ENCODE assay signal across 14 cellular contexts in genomic region chr17:17768415-17769088, GRCh38.
DNase-seq lines count a peak whose midpoint lies in the region; ATAC-seq, FAIRE-seq and TF ChIP-seq lines count a peak whose summit lies in the region.
"Had no signal": no experiment of that assay in that cellular context is flagged by ENCODE, and none has a peak within 500 bp of the region (broad histone marks: within the 10 kb centered on the region; RNA-seq: fewer than 3 reads in every experiment).

No MANE protein-coding gene starts in this region.

- no peak overlapping the region for H3K4me2 ChIP-seq in HepG2 (ENCODE audit: low read depth, low read length)

- intact Hi-C loops in HepG2 (cut with micrococcal nuclease; ENCODE audit: unreplicated experiment), result no loop called here
- intact Hi-C loops in right lobe of liver (cut with DNase I), result no loop called here
- intact Hi-C loops in uterus (cut with DNase I; ENCODE audit: low total_unique reads), result no loop called here

- in situ Hi-C loops in HepG2 (cut with HindIII; ENCODE audit: extremely low pct_ligation_motif_present, low pct_unique_long_range_greater_than_20kb), result no loop called here

- H3K27ac Mint-ChIP-seq in mesothelial cell of epicardium, result peak overlapping the region; percentile 94

- H3K4me1 ChIP-seq in HepG2 (ENCODE audit: insufficient read depth, low read length) (peaks cover 13% of the 10 kb centered on the region; the same call in 1 of the 2 replicates), right lobe of liver (no peaks in the 10 kb centered on the region), uterus (peaks cover 5 to 19% of the 10 kb centered on the region in 2 donors)

- DNase-seq in HepG2 (ENCODE audit: low spot score) (no peak), right lobe of liver (no peak), mesothelial cell of epicardium (ENCODE audit: low spot score in 2 of 2, unreplicated experiment in 2 of 2) (no peak), uterus (no peak), NCI-H345 treated with DMSO at 0.1 percent for 48 hours (lab: John Stamatoyannopoulos, UW; ENCODE audit: unreplicated experiment) (no peak), superior temporal gyrus (ENCODE audit: extremely low spot score) (no peak), HEK293T (ENCODE audit: extremely low spot score) (no peak)
- DNase-seq: body of pancreas, NCI-H2171 treated with DMSO at 0.1 percent for 48 hours, RPMI8226 had no signal

- CTCF ChIA-PET in HepG2 (lab: Yijun Ruan, JAX; ENCODE audit: low intra/inter-chr PET ratio, low total read pairs) (no interaction called here), HEK293T (lab: Yijun Ruan, JAX) (interaction anchor here (0.7 kb wide), 1 partner anchor 49 kb away, joined by 3 read pairs; no protein-coding TSS in a partner anchor)

- H3K9me3 ChIP-seq in HepG2 (ENCODE audit: low read length), result no peaks in the 10 kb centered on the region
- no peaks in the 10 kb centered on the region for H3K9me3 ChIP-seq in right lobe of liver
- no peaks in the 10 kb centered on the region for H3K9me3 ChIP-seq in uterus
- H3K9me3 ChIP-seq: body of pancreas had no signal

- no peak for TF ChIP-seq RAD21 in HepG2 (CRISPR knock-in tag; IDR thresholded peaks at IDR 0.05)

- H3K27me3 Mint-ChIP-seq in mesothelial cell of epicardium (ENCODE audit: low read depth), result no peaks in the 10 kb centered on the region

- POLR2A ChIA-PET in HepG2 (lab: Yijun Ruan, JAX) (no interaction called here), HEK293T (lab: Yijun Ruan, JAX) (no interaction called here)

- no peak for FAIRE-seq in HepG2 (lab: Jason Lieb, UNC)
- FAIRE-seq: K562 had no signal

- no peaks in the 10 kb centered on the region for H3K9me3 Mint-ChIP-seq in mesothelial cell of epicardium

- H3K4me3 ChIP-seq in HepG2 (replicated peaks in 1 of 3; ENCODE audit: insufficient read depth in 1 of 3, low read depth in 2 of 3, low read length in 3 of 3) (no peak overlapping the region), right lobe of liver (no peak overlapping the region), uterus (no peak overlapping the region)
- H3K4me3 ChIP-seq: body of pancreas, K562 had no signal

- WGBS in HepG2 (ENCODE audit: low lambda C conversion rate), result 88% methylated on average over 6 of the region's 14 CpGs
- WGBS in right lobe of liver (ENCODE audit: insufficient coverage, low coverage, low lambda C conversion rate, missing lambda C conversion rate), result 96% methylated on average over 5 of the region's 14 CpGs

- ATAC-seq in HepG2, result no peak
- no peak for ATAC-seq in right lobe of liver
- ATAC-seq: body of pancreas, HCT116, K562 had no signal

- peaks cover 0 to 11% of the 10 kb centered on the region in 2 experiments; a peak in 2 of 5 replicates for H3K36me3 ChIP-seq in HepG2 (replicated peaks in 1 of 2; ENCODE audit: control insufficient read depth in 1 of 2, insufficient read depth in 2 of 2, low read length in 2 of 2)
- H3K36me3 ChIP-seq in right lobe of liver, result no peaks in the 10 kb centered on the region
- no peaks in the 10 kb centered on the region for H3K36me3 ChIP-seq in uterus

- H3K27me3 ChIP-seq in HepG2 (ENCODE audit: control insufficient read depth in 1 of 2, insufficient read depth in 2 of 2, low read length in 2 of 2) (no peaks in the 10 kb centered on the region), right lobe of liver (no peaks in the 10 kb centered on the region), uterus (no peaks in the 10 kb centered on the region)
- H3K27me3 ChIP-seq: body of pancreas had no signal

- no peak overlapping the region for H3K27ac ChIP-seq in HepG2 (ENCODE audit: extremely low read length, insufficient read depth, low read length)
- no peak overlapping the region for H3K27ac ChIP-seq in right lobe of liver
- peak overlapping the region; percentile 92 for H3K27ac ChIP-seq in cingulate gyrus (ENCODE audit: low read depth, low read length)
- H3K27ac ChIP-seq in uterus, result peak overlapping the region; percentile 77 to 79
- H3K27ac ChIP-seq: body of pancreas, epithelial cell of prostate had no signal

- peaks cover 3% of the 10 kb centered on the region for H3K36me3 Mint-ChIP-seq in mesothelial cell of epicardium

- H3K4me1 Mint-ChIP-seq in mesothelial cell of epicardium, result peaks cover 73% of the 10 kb centered on the region

- TF ChIP-seq EP300 in HepG2 (IDR thresholded peaks at IDR 0.05; ENCODE audit: low read depth in 2 of 2, low read length in 2 of 2) (no peak), HepG2 (CRISPR knock-in tag; IDR thresholded peaks at IDR 0.05; ENCODE audit: borderline replicate concordance) (no peak)

- no peak overlapping the region for H3K9ac ChIP-seq in HepG2 (ENCODE audit: insufficient read depth, low read depth, low read length)

- H4K20me1 ChIP-seq in HepG2 (ENCODE audit: insufficient read depth, low read length), result peaks cover 11% of the 10 kb centered on the region; the same call in 1 of the 2 replicates

- no TSS peak for BruUV-seq in HepG2 (replicated peaks; lab: Mats Ljungman, UMichigan)

- no peak for TF ChIP-seq CTCF in HepG2 (CRISPR knock-in tag; IDR thresholded peaks at IDR 0.05)
- no peak for TF ChIP-seq CTCF in right lobe of liver (IDR thresholded peaks at IDR 0.05)
- TF ChIP-seq CTCF in mesothelial cell of epicardium (IDR thresholded peaks at IDR 0.05; ENCODE audit: unreplicated experiment), result no peak
- TF ChIP-seq CTCF in uterus (IDR thresholded peaks at IDR 0.05), result no peak

- H3K79me2 ChIP-seq in HepG2 (ENCODE audit: insufficient read depth, low read length), result no peaks in the 10 kb centered on the region

- TF ChIP-seq POLR2A in HepG2 (IDR thresholded peaks at IDR 0.05; ENCODE audit: insufficient read depth in 1 of 2, low read depth in 2 of 2, low read length in 2 of 2), result no peak
- no peak for TF ChIP-seq POLR2A in right lobe of liver (IDR thresholded peaks at IDR 0.05)
- no peak for TF ChIP-seq POLR2A in uterus (IDR thresholded peaks at IDR 0.05)

- H3K4me3 Mint-ChIP-seq in mesothelial cell of epicardium, result no peak overlapping the region

- no peak overlapping the region for H2AFZ ChIP-seq in HepG2 (ENCODE audit: low read length)

TF ChIP-seq in HepG2, 621 proteins besides CTCF, POLR2A, EP300 and RAD21:
- peak; percentile 52 for TF ChIP-seq RBM22 (optimal IDR thresholded peaks at IDR 0.05; ENCODE audit: low read length)
- TF ChIP-seq HDAC6 (IDR thresholded peaks at IDR 0.05; ENCODE audit: low read depth, low read length), result no peak

TF ChIP-seq in HEK293T, 16 proteins besides CTCF, POLR2A, EP300 and RAD21:
- TF ChIP-seq HDGF (IDR thresholded peaks at IDR 0.05; ENCODE audit: borderline replicate concordance), result no peak
TF ChIP-seq in HEK293T: peak in this region for 0.

Comparison
In these comparisons a context has a peak if more than half of its experiments do, and no peak if none do; other contexts are left out.
1. H3K27ac ChIP-seq: peak in cingulate gyrus (single experiment) and uterus (2 of 2); none in HepG2 (single experiment) and right lobe of liver (0 of 3).